ENCODE assay signal across 8 cellular contexts in genomic region chr10:4825868-4826787, GRCh38. TPM values are rescaled to one million over a fixed set of nuclear protein-coding genes. Genes with fewer than 3 reads are reported as not detected.
DNase-seq lines count a peak whose midpoint lies in the region; ATAC-seq and TF ChIP-seq lines count a peak whose summit lies in the region.

Gene AKR1E2 (plus strand): TSS chr10:4826207. CDS start chr10:4826325, 118 bp downstream.

- no peaks in the 10 kb centered on the region for H3K36me3 ChIP-seq in BLaER1
- H3K36me3 ChIP-seq in fibroblast of lung (ENCODE audit: control insufficient read depth, insufficient read depth, low read length) = no peaks in the 10 kb centered on the region

- peaks cover 39% of the 10 kb centered on the region for H3K27me3 ChIP-seq in BLaER1
- no peaks in the 10 kb centered on the region for H3K27me3 ChIP-seq in fibroblast of lung (ENCODE audit: control insufficient read depth, insufficient read depth, low read length)

- no peak within 1 kb of the TSS for H3K27ac ChIP-seq in BLaER1
- H3K27ac ChIP-seq in fibroblast of lung (ENCODE audit: insufficient read depth, low read length) = peak within 1 kb of the TSS; percentile 85

- no peaks in the 10 kb centered on the region for H3K4me1 ChIP-seq in BLaER1
- no peaks in the 10 kb centered on the region for H3K4me1 ChIP-seq in fibroblast of lung (ENCODE audit: control insufficient read depth, extremely low read depth, insufficient read depth, low read length)

- H3K9me3 ChIP-seq in BLaER1 = peaks cover 17% of the 10 kb centered on the region
- no peaks in the 10 kb centered on the region for H3K9me3 ChIP-seq in fibroblast of lung (ENCODE audit: control insufficient read depth, insufficient read depth, low read depth, low read length)

- peak within 1 kb of the TSS; percentile 46 for H3K4me3 ChIP-seq in BLaER1
- H3K4me3 ChIP-seq in fibroblast of lung (replicated peaks in 1 of 4; ENCODE audit: control extremely low read depth in 1 of 4, insufficient read depth in 1 of 4, low read depth in 3 of 4, low read length in 4 of 4) = peak within 1 kb of the TSS; percentile 40 to 63 (median 50)

- no peaks in the 10 kb centered on the region for H3K79me2 ChIP-seq in fibroblast of lung (ENCODE audit: control insufficient read depth, insufficient read depth, low read length)

- peak; percentile 35 for DNase-seq in RKO (ENCODE audit: low spot score)
- peak; percentile 93 for DNase-seq in activated effector memory CD4-positive, alpha-beta T cell treated with anti-CD3 and anti-CD28 coated beads, Interleukin-2, amount 50 U/mL, for 16 hours
- peak; percentile 91 to 96 for DNase-seq in fibroblast of lung (ENCODE audit: low read depth in 2 of 2)
- peak; percentile 58 for DNase-seq in myocyte (ENCODE audit: low read depth)
- DNase-seq in stimulated activated CD8-positive, alpha-beta memory T cell treated with anti-CD3 and anti-CD28 coated beads, Interleukin-7, amount 100 ng/mL, for 1 hour (ENCODE audit: low read depth in 2 of 2) = peak; percentile 10 to 51

- no peak within 1 kb of the TSS for H3K9ac ChIP-seq in BLaER1
- H3K9ac ChIP-seq in fibroblast of lung (ENCODE audit: insufficient read depth, low read length) = peak within 1 kb of the TSS; percentile 83

- H3K4me2 ChIP-seq in BLaER1 (peak within 1 kb of the TSS; percentile 51), fibroblast of lung (ENCODE audit: extremely low read depth, insufficient read depth, low read length) (peak within 1 kb of the TSS; percentile 34)

- peak within 1 kb of the TSS; percentile 80 for H2AFZ ChIP-seq in fibroblast of lung (ENCODE audit: low read length)

- ATAC-seq in HG02678 (IDR thresholded peaks at IDR 0.05; ENCODE audit: unreplicated experiment) = peak; percentile 84
- no peak for ATAC-seq in GM21529 (IDR thresholded peaks at IDR 0.05; ENCODE audit: unreplicated experiment)

- TF ChIP-seq CTCF in fibroblast of lung (conservative IDR thresholded peaks at IDR 0.05 in 1 of 2, IDR thresholded peaks at IDR 0.05 in 1 of 2; ENCODE audit: low read depth in 1 of 2, low read length in 2 of 2) = no peak

- H4K20me1 ChIP-seq in BLaER1 = no peaks in the 10 kb centered on the region
- H4K20me1 ChIP-seq in fibroblast of lung (ENCODE audit: control insufficient read depth, extremely low read depth, insufficient read depth, low read length) = no peaks in the 10 kb centered on the region

RNA-seq across cellular contexts. Expression of gene AKR1E2, which starts in this region (rescaled TPM):
- total RNA-seq in fibroblast of lung = 5.6 and 11.7 TPM in 2 replicates
- polyA plus RNA-seq in fibroblast of lung = 2.2 and 2.3 TPM in 2 replicates
- 1.5 and 2.3 TPM in 2 replicates for polyA plus RNA-seq in fibroblast of lung (2012)
- polyA minus RNA-seq in fibroblast of lung (ENCODE audit: low replicate concordance) = 20.2 TPM in 1 of 2 replicates, not detected in the other
- not detected in 2 replicates for total RNA-seq in myocyte
- not detected for polyA plus RNA-seq in myocyte (2012)

Comparison
In these comparisons a context has a peak if more than half of its experiments do, and no peak if none do; other contexts are left out.
1. Peak in DNase-seq in myocyte; RNA of the gene not detected or under 1 TPM.
2. DNase-seq: peak in every context shown above with its lines; median percentile 94 in fibroblast of lung; 93 in activated effector memory CD4-positive, alpha-beta T cell treated with anti-CD3 and anti-CD28 coated beads, Interleukin-2, amount 50 U/mL, for 16 hours; 58 in myocyte; 35 in RKO; 30 in stimulated activated CD8-positive, alpha-beta memory T cell treated with anti-CD3 and anti-CD28 coated beads, Interleukin-7, amount 100 ng/mL, for 1 hour.